ENCODE assay signal across 17 cellular contexts in genomic region chr20:1880529-1881239, GRCh38. TPM values are rescaled to one million over a fixed set of nuclear protein-coding genes. Genes with fewer than 3 reads are reported as not detected.
DNase-seq lines count a peak whose midpoint lies in the region; ATAC-seq and TF ChIP-seq lines count a peak whose summit lies in the region.
"Had no signal": no experiment of that assay in that cellular context is flagged by ENCODE, and none has a peak within 500 bp of the region (broad histone marks: within the 10 kb centered on the region; RNA-seq: fewer than 3 reads in every experiment).

No MANE protein-coding gene starts in this region.

- no peak overlapping the region for H3K18ac ChIP-seq in IMR-90 (ENCODE audit: low read depth, low read length)

- TF ChIP-seq POLR2A in IMR-90 (IDR thresholded peaks at IDR 0.05; ENCODE audit: low read depth, low read length), result no peak

- POLR2A ChIA-PET in IMR-90 (lab: Charles Lee; ENCODE audit: unreplicated experiment), result no interaction called here

- 81% methylated on average over 5 of the region's 6 CpGs; no CpG with 5 or more reads in 1 of the 2 experiments for WGBS in IMR-90 (ENCODE audit: extremely low coverage in 2 of 2, insufficient read length in 1 of 2), 2 experiments
- 44% methylated on average over 6 of the region's 6 CpGs for WGBS in liver

- no peak overlapping the region for H2AK9ac ChIP-seq in IMR-90 (replicated peaks; ENCODE audit: low read depth, low read length, poor library complexity)

- no peak overlapping the region for H2BK120ac ChIP-seq in IMR-90 (ENCODE audit: low read depth, low read length)

- H3K36me3 ChIP-seq in IMR-90 (ENCODE audit: control insufficient read depth, insufficient read depth, low read length), result no peaks in the 10 kb centered on the region
- H3K36me3 ChIP-seq in liver (ENCODE audit: control insufficient read depth in 4 of 4, insufficient read depth in 3 of 4, low read depth in 1 of 4, low read length in 3 of 4), result no peaks in the 10 kb centered on the region

- H3K4me3 Mint-ChIP-seq in progenitor cell of endocrine pancreas (ENCODE audit: low read depth), result no peak overlapping the region
- H3K4me3 Mint-ChIP-seq: CD8-positive, alpha-beta memory T cell had no signal

- no peak overlapping the region for H4K8ac ChIP-seq in IMR-90 (ENCODE audit: low read depth in 2 of 2, low read length in 2 of 2)

- H3K9ac ChIP-seq in IMR-90 (ENCODE audit: low read depth, low read length), result no peak overlapping the region
- H3K9ac ChIP-seq in liver (ENCODE audit: low read depth in 1 of 2, low read length in 2 of 2), result no peak overlapping the region

- no peak overlapping the region for H3K23ac ChIP-seq in IMR-90 (ENCODE audit: low read depth, low read length)

- H2AK5ac ChIP-seq in IMR-90 (ENCODE audit: low read depth, low read length), result no peak overlapping the region; the same call in 1 of the 2 replicates

- no peaks in the 10 kb centered on the region for H3K9me3 Mint-ChIP-seq in progenitor cell of endocrine pancreas (ENCODE audit: low read depth)
- H3K9me3 Mint-ChIP-seq: CD8-positive, alpha-beta memory T cell had no signal

- peaks cover 3% of the 10 kb centered on the region; the same call in 1 of the 2 replicates for H3K9me1 ChIP-seq in IMR-90 (ENCODE audit: insufficient read depth, low read length)

- H3K9me3 ChIP-seq in IMR-90 (ENCODE audit: control insufficient read depth, insufficient read depth, low read length), result no peaks in the 10 kb centered on the region
- no peaks in the 10 kb centered on the region for H3K9me3 ChIP-seq in liver (ENCODE audit: control insufficient read depth in 4 of 4, low read length in 3 of 4)

- no peak overlapping the region for H3K4ac ChIP-seq in IMR-90 (ENCODE audit: low read depth, low read length)

- H3K27me3 ChIP-seq in IMR-90 (ENCODE audit: control insufficient read depth, insufficient read depth, low read length), result peaks cover 10% of the 10 kb centered on the region; the same call in 1 of the 2 replicates
- H3K27me3 ChIP-seq in liver (ENCODE audit: control insufficient read depth in 4 of 4, insufficient read depth in 4 of 4, low read length in 3 of 4), result no peaks in the 10 kb centered on the region

- no peak overlapping the region for H3K56ac ChIP-seq in IMR-90 (ENCODE audit: extremely low read depth, insufficient read depth, low read length)

- no peak overlapping the region for H2BK5ac ChIP-seq in IMR-90 (ENCODE audit: low read depth, low read length, poor library complexity, severe bottlenecking)

- no TSS peak for BruUV-seq in IMR-90 (replicated peaks; lab: Mats Ljungman, UMichigan)

- H4K20me1 ChIP-seq in IMR-90 (ENCODE audit: insufficient read depth, low read length), result no peaks in the 10 kb centered on the region

- no peak overlapping the region for H3K14ac ChIP-seq in IMR-90 (replicated peaks; ENCODE audit: low read depth, low read length)

- intact Hi-C loops in IMR-90 (cut with micrococcal nuclease), result no loop called here

- H3K4me1 ChIP-seq in IMR-90 (ENCODE audit: control insufficient read depth, insufficient read depth, low read length) (peaks cover 7% of the 10 kb centered on the region), liver (ENCODE audit: control insufficient read depth in 4 of 4, insufficient read depth in 4 of 4, low read length in 3 of 4) (peaks cover 17 to 28% (median 22%) of the 10 kb centered on the region in 4 donors)

- H4K5ac ChIP-seq in IMR-90 (ENCODE audit: low read depth, low read length), result no peak overlapping the region

- dilution Hi-C loops in IMR-90 (cut with HindIII; ENCODE audit: low sequenced_read_pairs, unreplicated experiment), result no loop called here

- H3K4me3 ChIP-seq in IMR-90 (ENCODE audit: insufficient read depth, low read depth, low read length) (no peak overlapping the region), liver (ENCODE audit: low read depth in 1 of 3, low read length in 3 of 3) (no peak overlapping the region)

- DNase-seq in IMR-90, result no peak
- no peak for DNase-seq in caudate nucleus (lab: John Stamatoyannopoulos, UW)
- no peak for DNase-seq in progenitor cell of endocrine pancreas (ENCODE audit: low spot score, unreplicated experiment)
- DNase-seq in AML-193 (lab: John Stamatoyannopoulos, UW), result no peak
- DNase-seq in NCI-H345 treated with DMSO at 0.1 percent for 48 hours (lab: John Stamatoyannopoulos, UW; ENCODE audit: unreplicated experiment), result no peak
- DNase-seq in G401 (ENCODE audit: low spot score), result no peak
- DNase-seq: CD8-positive, alpha-beta memory T cell; MM.1S; NCI-H1105 treated with DMSO at 0.1 percent for 48 hours; NCI-H1694 treated with DMSO at 0.1 percent for 48 hours; NCI-H2107; NCI-H510A treated with DMSO at 0.1 percent for 48 hours; NCI-H774; RPMI8226 had no signal

- H3K27ac ChIP-seq in IMR-90 (ENCODE audit: insufficient read depth, low read length) (no peak overlapping the region), caudate nucleus (ENCODE audit: low read depth, low read length) (peak overlapping the region; percentile 33), liver (ENCODE audit: low read depth in 1 of 2, low read length in 2 of 2) (peak overlapping the region; percentile 60 to 86)
- H3K27ac ChIP-seq: HL-60 had no signal

- peaks cover 12% of the 10 kb centered on the region for H3K27me3 Mint-ChIP-seq in progenitor cell of endocrine pancreas

- H4K91ac ChIP-seq in IMR-90 (ENCODE audit: insufficient read depth, low read depth, low read length), result no peak overlapping the region; the same call in 1 of the 2 replicates

- H3K27ac Mint-ChIP-seq in progenitor cell of endocrine pancreas, result peak overlapping the region; percentile 47
- H3K27ac Mint-ChIP-seq: CD8-positive, alpha-beta memory T cell had no signal

- no peak overlapping the region for H2BK15ac ChIP-seq in IMR-90 (ENCODE audit: low read depth, low read length)

- H3K4me1 Mint-ChIP-seq in progenitor cell of endocrine pancreas (ENCODE audit: low read depth), result peaks cover 14% of the 10 kb centered on the region

- no peak for ATAC-seq in IMR-90 (ENCODE audit: low read depth)
- no peak for ATAC-seq in HG02588 (IDR thresholded peaks at IDR 0.05; ENCODE audit: unreplicated experiment)

- H2BK20ac ChIP-seq in IMR-90 (ENCODE audit: low read depth, low read length), result no peak overlapping the region

- in situ Hi-C loops in IMR-90 (cut with MboI; ENCODE audit: low sequenced_read_pairs), result no loop called here
- in situ Hi-C loops in G401 (cut with HindIII; ENCODE audit: low sequenced_read_pairs), result no loop called here

- no peak overlapping the region for H3K4me2 ChIP-seq in IMR-90 (ENCODE audit: low read depth, low read length)

- no peak for TF ChIP-seq RAD21 in IMR-90 (IDR thresholded peaks at IDR 0.05; ENCODE audit: low read length)
- no peak for TF ChIP-seq RAD21 in liver (IDR thresholded peaks at IDR 0.05)

- peak overlapping the region; percentile 19 for H2AFZ ChIP-seq in IMR-90 (replicated peaks; ENCODE audit: low read length, poor library complexity)

- TF ChIP-seq CTCF in IMR-90 (conservative IDR thresholded peaks at IDR 0.05; ENCODE audit: low read depth, low read length) (no peak), liver (IDR thresholded peaks at IDR 0.05; ENCODE audit: low read depth, low read length, missing input control) (no peak), progenitor cell of endocrine pancreas (IDR thresholded peaks at IDR 0.05; ENCODE audit: unreplicated experiment) (no peak)

- H3K79me1 ChIP-seq in IMR-90 (ENCODE audit: low read depth in 1 of 2, low read length in 2 of 2), result no peaks in the 10 kb centered on the region

- H3K36me3 Mint-ChIP-seq in progenitor cell of endocrine pancreas (ENCODE audit: insufficient read depth), result no peaks in the 10 kb centered on the region
- H3K36me3 Mint-ChIP-seq: CD8-positive, alpha-beta memory T cell had no signal

- CTCF ChIA-PET in IMR-90 (lab: Yijun Ruan, JAX), result no interaction called here

TF ChIP-seq in IMR-90, 13 proteins besides CTCF, POLR2A, EP300 and RAD21 (continues in another document):
- TF ChIP-seq BHLHE40 (IDR thresholded peaks at IDR 0.05; ENCODE audit: low read depth, low read length), result no peak
- TF ChIP-seq MAFK (IDR thresholded peaks at IDR 0.05; ENCODE audit: low read depth, low read length), result no peak
- TF ChIP-seq SMC3 (IDR thresholded peaks at IDR 0.05; ENCODE audit: low read depth, low read length), result no peak
- no peak for TF ChIP-seq MAZ (IDR thresholded peaks at IDR 0.05; ENCODE audit: borderline replicate concordance, low read depth, low read length)
- no peak for TF ChIP-seq FOS (IDR thresholded peaks at IDR 0.05; ENCODE audit: low read depth, low read length)
- TF ChIP-seq MXI1 (IDR thresholded peaks at IDR 0.05; ENCODE audit: borderline replicate concordance, low read depth, low read length), result no peak
- no peak for TF ChIP-seq CEBPB (IDR thresholded peaks at IDR 0.05; ENCODE audit: low read depth, low read length)
- no peak for TF ChIP-seq NFE2L2 (IDR thresholded peaks at IDR 0.05; ENCODE audit: low read depth, low read length)
- TF ChIP-seq RCOR1 (IDR thresholded peaks at IDR 0.05; ENCODE audit: insufficient replicate concordance, low read length), result no peak

TF ChIP-seq in liver, 16 proteins besides CTCF, POLR2A, EP300 and RAD21 (continues in another document):
- TF ChIP-seq HNF4G (IDR thresholded peaks at IDR 0.05), result no peak
- peak in 1 of 2 donors; percentile 9 for TF ChIP-seq GABPA (IDR thresholded peaks at IDR 0.05 in 1 of 2, conservative IDR thresholded peaks at IDR 0.05 in 1 of 2)
- no peak for TF ChIP-seq RXRA (IDR thresholded peaks at IDR 0.05)
- no peak for TF ChIP-seq NR2F2 (IDR thresholded peaks at IDR 0.05)
- peak; percentile 29 for TF ChIP-seq FOXA2 (IDR thresholded peaks at IDR 0.05)

RNA-seq across cellular contexts. Expression of gene SIRPA, which starts 14.5 kb away (rescaled TPM):
- total RNA-seq in IMR-90 (2012; rRNA removed) (9.7 and 9.9 TPM in 2 replicates), liver (10 to 100 TPM in 1 of 2 donors, 1 to 10 TPM in 1; 5.4 to 29.6 TPM), progenitor cell of endocrine pancreas (15.2 and 16.2 TPM in 2 replicates)
- polyA plus RNA-seq in IMR-90 (2012; rRNA removed) (37.2 and 40.2 TPM in 2 replicates), liver (10 to 100 TPM; 16.7 to 47.5 TPM)
- polyA plus RNA-seq in IMR-90 (2012; cell fraction: cytosol; rRNA removed), result 25.7 and 34.3 TPM in 2 replicates
- polyA plus RNA-seq in IMR-90 (2012; cell fraction: nucleus; rRNA removed; ENCODE audit: low replicate concordance), result 30.5 and 36.1 TPM in 2 replicates
- 14.7 and 16.7 TPM in 2 replicates for total RNA-seq in G401 (2014; rRNA removed; shearing (Covaris generic))
- polyA plus RNA-seq: CD8-positive, alpha-beta memory T cell had no signal
